ENCODE assay signal across 1 cellular context in the genomic region with DNA sequence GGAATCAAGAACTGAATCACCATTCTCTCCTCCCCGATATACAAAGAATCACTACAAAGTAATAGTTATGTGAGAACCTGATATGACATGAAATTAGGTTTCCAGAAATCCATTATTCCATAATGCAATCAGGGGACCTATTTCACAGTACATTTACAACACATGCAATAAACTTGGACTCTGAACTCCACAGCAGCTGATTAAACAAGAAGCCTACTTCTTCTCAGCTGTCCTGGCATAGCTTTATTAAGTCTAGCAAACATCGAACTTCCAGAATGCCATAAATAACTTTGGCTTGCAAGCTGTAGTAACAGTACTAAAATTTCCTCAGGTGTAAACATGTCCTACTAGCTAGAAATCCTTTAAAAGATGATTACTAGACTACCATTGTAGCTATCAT.
A peak's percentile ranks its signal among the peaks of the same experiment; 100 is the strongest.
TF ChIP-seq lines count a peak whose summit lies in the region.

No MANE protein-coding gene starts in this region.

TF ChIP-seq in HepG2, 621 proteins besides CTCF, POLR2A, EP300 and RAD21 (continued from another document):
- TF ChIP-seq, protein P1, sequence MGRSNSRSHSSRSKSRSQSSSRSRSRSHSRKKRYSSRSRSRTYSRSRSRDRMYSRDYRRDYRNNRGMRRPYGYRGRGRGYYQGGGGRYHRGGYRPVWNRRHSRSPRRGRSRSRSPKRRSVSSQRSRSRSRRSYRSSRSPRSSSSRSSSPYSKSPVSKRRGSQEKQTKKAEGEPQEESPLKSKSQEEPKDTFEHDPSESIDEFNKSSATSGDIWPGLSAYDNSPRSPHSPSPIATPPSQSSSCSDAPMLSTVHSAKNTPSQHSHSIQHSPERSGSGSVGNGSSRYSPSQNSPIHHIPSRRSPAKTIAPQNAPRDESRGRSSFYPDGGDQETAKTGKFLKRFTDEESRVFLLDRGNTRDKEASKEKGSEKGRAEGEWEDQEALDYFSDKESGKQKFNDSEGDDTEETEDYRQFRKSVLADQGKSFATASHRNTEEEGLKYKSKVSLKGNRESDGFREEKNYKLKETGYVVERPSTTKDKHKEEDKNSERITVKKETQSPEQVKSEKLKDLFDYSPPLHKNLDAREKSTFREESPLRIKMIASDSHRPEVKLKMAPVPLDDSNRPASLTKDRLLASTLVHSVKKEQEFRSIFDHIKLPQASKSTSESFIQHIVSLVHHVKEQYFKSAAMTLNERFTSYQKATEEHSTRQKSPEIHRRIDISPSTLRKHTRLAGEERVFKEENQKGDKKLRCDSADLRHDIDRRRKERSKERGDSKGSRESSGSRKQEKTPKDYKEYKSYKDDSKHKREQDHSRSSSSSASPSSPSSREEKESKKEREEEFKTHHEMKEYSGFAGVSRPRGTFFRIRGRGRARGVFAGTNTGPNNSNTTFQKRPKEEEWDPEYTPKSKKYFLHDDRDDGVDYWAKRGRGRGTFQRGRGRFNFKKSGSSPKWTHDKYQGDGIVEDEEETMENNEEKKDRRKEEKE (IDR thresholded peaks at IDR 0.05), result no peak
- TF ChIP-seq HNF4A (CRISPR knock-in tag; IDR thresholded peaks at IDR 0.05), result peak; percentile 97
- TF ChIP-seq HOXA5 (CRISPR knock-in tag; IDR thresholded peaks at IDR 0.05), result no peak
- no peak for TF ChIP-seq NPAS2 (CRISPR knock-in tag; IDR thresholded peaks at IDR 0.05; ENCODE audit: borderline replicate concordance)
- TF ChIP-seq KLF12 (CRISPR knock-in tag; IDR thresholded peaks at IDR 0.05; ENCODE audit: borderline replicate concordance), result no peak
- 0 out of 2 replicates have a peak, but pooled peaks have one; percentile 33 for TF ChIP-seq HMG20B (CRISPR knock-in tag; conservative IDR thresholded peaks at IDR 0.05)
- TF ChIP-seq GATAD1 (CRISPR knock-in tag; IDR thresholded peaks at IDR 0.05), result no peak
- no peak for TF ChIP-seq RAD51 (IDR thresholded peaks at IDR 0.05; ENCODE audit: borderline replicate concordance)
- TF ChIP-seq, protein P2, sequence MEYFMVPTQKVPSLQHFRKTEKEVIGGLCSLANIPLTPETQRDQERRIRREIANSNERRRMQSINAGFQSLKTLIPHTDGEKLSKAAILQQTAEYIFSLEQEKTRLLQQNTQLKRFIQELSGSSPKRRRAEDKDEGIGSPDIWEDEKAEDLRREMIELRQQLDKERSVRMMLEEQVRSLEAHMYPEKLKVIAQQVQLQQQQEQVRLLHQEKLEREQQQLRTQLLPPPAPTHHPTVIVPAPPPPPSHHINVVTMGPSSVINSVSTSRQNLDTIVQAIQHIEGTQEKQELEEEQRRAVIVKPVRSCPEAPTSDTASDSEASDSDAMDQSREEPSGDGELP (IDR thresholded peaks at IDR 0.05; ENCODE audit: borderline replicate concordance, low read depth), result peak; percentile 99
- 0 out of 2 replicates have a peak, but pooled peaks have one; percentile 30 for TF ChIP-seq ZKSCAN8 (CRISPR knock-in tag; IDR thresholded peaks at IDR 0.05; ENCODE audit: borderline replicate concordance)
